Comparison of ENCODE assay signal across 24 cellular contexts in the genomic region with DNA sequence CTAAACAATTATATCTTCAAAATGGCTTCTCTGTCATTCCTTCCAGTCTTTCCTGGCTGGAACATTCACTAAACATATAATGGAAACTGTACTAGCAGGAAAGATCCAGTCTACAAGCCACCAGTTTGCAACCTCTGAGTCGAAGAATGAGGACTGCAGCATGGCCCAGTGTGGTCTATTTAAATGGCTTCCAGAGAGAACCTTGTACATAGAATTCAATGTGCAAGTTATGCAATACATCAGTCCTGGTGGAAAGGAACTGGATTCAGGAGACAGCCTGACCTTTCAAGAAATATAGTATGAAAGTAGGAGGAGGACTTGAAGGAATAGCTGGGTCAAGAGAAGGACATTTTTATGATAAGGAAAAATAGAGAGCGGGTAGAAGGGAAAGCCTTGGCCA. TPM values are rescaled to one million over a fixed set of nuclear protein-coding genes. Genes with fewer than 3 reads are reported as not detected.
"Had no signal": no experiment of that assay in that cellular context is flagged by ENCODE, and none has a peak within 500 bp of the region (broad histone marks: within the 10 kb centered on the region; RNA-seq: fewer than 3 reads in every experiment).

No MANE protein-coding gene starts in this region.

- H3K4me1 ChIP-seq: lower lobe of right lung, suprapubic skin, tibial nerve, uterus had no signal

- H3K27me3 ChIP-seq: cardiac muscle cell, suprapubic skin, tibial nerve, uterus had no signal

- DNase-seq: activated B cell treated with CpG ODN at 0.5 μM for 24 hours; activated CD4-positive, alpha-beta memory T cell treated with anti-CD3 and anti-CD28 coated beads for 36 hours; activated CD4-positive, alpha-beta T cell treated with anti-CD3 and anti-CD28 coated beads for 36 hours; activated effector memory CD4-positive, alpha-beta T cell treated with anti-CD3 and anti-CD28 coated beads, Interleukin-2, amount 50 U/mL, for 16 hours; activated naive CD4-positive, alpha-beta T cell treated with anti-CD3 and anti-CD28 coated beads, Interleukin-2, amount 10 ng/mL, durations not matched to agents 7 days and 5 days; activated T-cell treated with anti-CD3 and anti-CD28 coated beads for 4 hours; amygdala; dermis blood vessel endothelial cell; effector CD8-positive, alpha-beta T cell; erythroblast; head of caudate nucleus; lower lobe of right lung; mesendoderm; naive thymus-derived CD4-positive, alpha-beta T cell; occipital lobe; retina; stimulated activated CD4-positive, alpha-beta T cell treated with anti-CD3 and anti-CD28 coated beads, Interleukin-12 subunit alpha, Interleukin-12 subunit beta, amount 100 ng/mL, for 4 hours; stimulated activated CD4-positive, alpha-beta T cell treated with anti-CD3 and anti-CD28 coated beads, Interleukin-4, amount 100 ng/mL, for 4 hours; stimulated activated naive CD8-positive, alpha-beta T cell treated with anti-CD3 and anti-CD28 coated beads, Interleukin-15, Interleukin-2, amounts not matched to agents 100 U/mL and 50 U/mL, for 24 hours; T-helper 9 cell had no signal

- H3K27ac ChIP-seq: cardiac muscle cell, lower lobe of right lung, suprapubic skin, tibial nerve, uterus had no signal

- H3K4me3 ChIP-seq: cardiac muscle cell, lower lobe of right lung, suprapubic skin, tibial nerve, uterus had no signal

- H3K9me3 ChIP-seq: lower lobe of right lung, suprapubic skin, tibial nerve, uterus had no signal

- H3K36me3 ChIP-seq: cardiac muscle cell, lower lobe of right lung, suprapubic skin, tibial nerve, uterus had no signal

- ATAC-seq: activated CD4-positive, alpha-beta T cell treated with anti-CD3 and anti-CD28 coated beads for 36 hours; naive thymus-derived CD4-positive, alpha-beta T cell; stimulated activated naive CD8-positive, alpha-beta T cell treated with anti-CD3 and anti-CD28 coated beads, Interleukin-15, Interleukin-2, amounts not matched to agents 100 U/mL and 50 U/mL, for 24 hours had no signal

RNA-seq across cellular contexts. Expression of a gene that starts 49.9 kb away (rescaled TPM):
- polyA plus RNA-seq: naive thymus-derived CD4-positive, alpha-beta T cell had no signal
